ENCODE assay signal across 11 cellular contexts in genomic region chr17:44375196-44376017, GRCh38. TPM values are rescaled to one million over a fixed set of nuclear protein-coding genes. Genes with fewer than 3 reads are reported as not detected.
DNase-seq lines count a peak whose midpoint lies in the region; ATAC-seq and TF ChIP-seq lines count a peak whose summit lies in the region.
"Had no signal": no experiment of that assay in that cellular context is flagged by ENCODE, and none has a peak within 500 bp of the region (broad histone marks: within the 10 kb centered on the region; RNA-seq: fewer than 3 reads in every experiment).

No MANE protein-coding gene starts in this region.

- TF ChIP-seq POLR2A in body of pancreas (IDR thresholded peaks at IDR 0.05) (no peak), suprapubic skin (IDR thresholded peaks at IDR 0.05) (no peak)

- no peak overlapping the region for H3K18ac ChIP-seq in mesenchymal stem cell (ENCODE audit: low read depth in 1 of 2, low read length in 2 of 2)

- DNase-seq in DMS53 (lab: John Stamatoyannopoulos, UW) (peak; percentile 68), heart right ventricle (no peak), mucosa of descending colon (peak in 1 of 3 donors; percentile 40), posterior vena cava (ENCODE audit: low spot score) (no peak), body of pancreas (no peak), suprapubic skin (ENCODE audit: low spot score in 2 of 2) (no peak), mesenchymal stem cell (no peak)
- DNase-seq: cortex of kidney, NCI-H1092 treated with DMSO at 0.1 percent for 48 hours had no signal

- H2AK5ac ChIP-seq in mesenchymal stem cell (ENCODE audit: low read length, severe bottlenecking), result no peak overlapping the region

- TF ChIP-seq CTCF in OCI-LY3 (IDR thresholded peaks at IDR 0.05; ENCODE audit: low read depth, low read length) (no peak), heart right ventricle (IDR thresholded peaks at IDR 0.05) (no peak), mucosa of descending colon (IDR thresholded peaks at IDR 0.05) (no peak), body of pancreas (IDR thresholded peaks at IDR 0.05) (no peak), suprapubic skin (IDR thresholded peaks at IDR 0.05) (no peak)

- H3K14ac ChIP-seq in mesenchymal stem cell (ENCODE audit: low read length in 2 of 2), result no peak overlapping the region

- H3K9me3 ChIP-seq in OCI-LY3 (ENCODE audit: insufficient read depth, low read length) (no peaks in the 10 kb centered on the region), heart right ventricle (no peaks in the 10 kb centered on the region), mucosa of descending colon (no peaks in the 10 kb centered on the region), body of pancreas (no peaks in the 10 kb centered on the region), suprapubic skin (no peaks in the 10 kb centered on the region), mesenchymal stem cell (ENCODE audit: control insufficient read depth, low read length) (no peaks in the 10 kb centered on the region)
- H3K9me3 ChIP-seq: neutrophil had no signal

- no peak overlapping the region for H3K4ac ChIP-seq in mesenchymal stem cell (ENCODE audit: low read depth in 1 of 2, low read length in 2 of 2)

- H2AFZ ChIP-seq in OCI-LY3 (ENCODE audit: low read depth, low read length), result no peak overlapping the region; the same call in 1 of the 2 replicates
- no peak overlapping the region for H2AFZ ChIP-seq in mesenchymal stem cell (ENCODE audit: low read depth, low read length)

- peak overlapping the region; percentile 27; the same call in 1 of the 2 replicates for H3K4me3 ChIP-seq in OCI-LY3 (ENCODE audit: low read length)
- no peak overlapping the region for H3K4me3 ChIP-seq in heart right ventricle
- H3K4me3 ChIP-seq in mucosa of descending colon, result no peak overlapping the region
- H3K4me3 ChIP-seq in body of pancreas, result no peak overlapping the region
- no peak overlapping the region for H3K4me3 ChIP-seq in suprapubic skin
- no peak overlapping the region for H3K4me3 ChIP-seq in mesenchymal stem cell (ENCODE audit: insufficient read depth in 1 of 2, low read depth in 1 of 2, low read length in 2 of 2)

- H4K20me1 ChIP-seq in OCI-LY3 (ENCODE audit: insufficient read depth, low read length), result no peaks in the 10 kb centered on the region

- TF ChIP-seq EP300 in suprapubic skin (IDR thresholded peaks at IDR 0.05), result no peak

- H3K27me3 ChIP-seq in OCI-LY3 (ENCODE audit: low read depth, low read length) (no peaks in the 10 kb centered on the region), heart right ventricle (peaks cover 0 to 15% (median 5%) of the 10 kb centered on the region in 7 donors), body of pancreas (no peaks in the 10 kb centered on the region), suprapubic skin (peaks cover 15% of the 10 kb centered on the region), mesenchymal stem cell (ENCODE audit: control insufficient read depth in 1 of 2, insufficient read depth in 1 of 2, low read length in 2 of 2) (peaks cover 21 to 66% of the 10 kb centered on the region in 2 experiments)

- no peak overlapping the region for H2BK5ac ChIP-seq in mesenchymal stem cell (ENCODE audit: low read depth, low read length, poor library complexity, severe bottlenecking)

- H3K27ac ChIP-seq in OCI-LY3 (ENCODE audit: low read length) (no peak overlapping the region), heart right ventricle (no peak overlapping the region), body of pancreas (no peak overlapping the region), suprapubic skin (no peak overlapping the region), mesenchymal stem cell (ENCODE audit: low read length, poor library complexity, severe bottlenecking) (no peak overlapping the region)
- H3K27ac ChIP-seq: neutrophil had no signal

- H3K36me3 ChIP-seq in OCI-LY3 (replicated peaks; ENCODE audit: low read depth, low read length), result no peaks in the 10 kb centered on the region
- no peaks in the 10 kb centered on the region for H3K36me3 ChIP-seq in heart right ventricle
- H3K36me3 ChIP-seq in mucosa of descending colon (ENCODE audit: low read depth), result no peaks in the 10 kb centered on the region
- no peaks in the 10 kb centered on the region for H3K36me3 ChIP-seq in body of pancreas (replicated peaks in 1 of 2; ENCODE audit: insufficient read depth in 1 of 2, low read depth in 2 of 2)
- H3K36me3 ChIP-seq in suprapubic skin, result no peaks in the 10 kb centered on the region
- no peaks in the 10 kb centered on the region for H3K36me3 ChIP-seq in mesenchymal stem cell (ENCODE audit: control insufficient read depth in 1 of 2, insufficient read depth in 2 of 2, low read depth in 1 of 2, low read length in 2 of 2)
- H3K36me3 ChIP-seq: neutrophil had no signal

- intact Hi-C loops in heart right ventricle (cut with DNase I) (no loop called here), mucosa of descending colon (cut with DNase I, micrococcal nuclease) (no loop called here), posterior vena cava (cut with DNase I) (no loop called here), body of pancreas (cut with DNase I) (no loop called here)

- no peaks in the 10 kb centered on the region for H3K79me1 ChIP-seq in mesenchymal stem cell (replicated peaks; ENCODE audit: low read length, poor library complexity, severe bottlenecking)

- no peak overlapping the region for H4K8ac ChIP-seq in mesenchymal stem cell (ENCODE audit: low read length)

- H2BK15ac ChIP-seq in mesenchymal stem cell (ENCODE audit: low read depth, poor library complexity, severe bottlenecking), result no peak overlapping the region

- no peak overlapping the region for H2BK12ac ChIP-seq in mesenchymal stem cell (ENCODE audit: low read length in 2 of 2)

- H3K4me2 ChIP-seq in OCI-LY3 (ENCODE audit: low read length) (peak overlapping the region; percentile 41), mesenchymal stem cell (ENCODE audit: low read length, poor library complexity, severe bottlenecking) (no peak overlapping the region)

- H2BK120ac ChIP-seq in mesenchymal stem cell (ENCODE audit: low read depth, low read length), result no peak overlapping the region

- H3K79me2 ChIP-seq in OCI-LY3 (ENCODE audit: low read length), result no peaks in the 10 kb centered on the region

- 27 to 31% methylated on average over 22 of the region's 22 CpGs for WGBS in heart right ventricle, 2 donors
- 52 to 60% methylated on average over 2 to 18 of the region's 22 CpGs for WGBS in body of pancreas, 2 donors
- WGBS in suprapubic skin, result 26% methylated on average over 15 of the region's 22 CpGs
- WGBS in mesenchymal stem cell, result 57% methylated on average over 16 of the region's 22 CpGs

- H3K9ac ChIP-seq in OCI-LY3 (ENCODE audit: low read length), result no peak overlapping the region
- no peak overlapping the region for H3K9ac ChIP-seq in mesenchymal stem cell (ENCODE audit: low read length)

- no peak overlapping the region for H3K23ac ChIP-seq in mesenchymal stem cell (ENCODE audit: low read length in 2 of 2)

- ATAC-seq in heart right ventricle, result peak in 5 of 8 donors; percentile 6 to 32 (median 19)
- peak; percentile 22 for ATAC-seq in mucosa of descending colon
- no peak for ATAC-seq in body of pancreas

- H3K4me1 ChIP-seq in OCI-LY3 (ENCODE audit: low read length) (no peaks in the 10 kb centered on the region), heart right ventricle (peaks cover 0 to 30% (median 6%) of the 10 kb centered on the region in 9 donors), mucosa of descending colon (ENCODE audit: low read depth) (no peaks in the 10 kb centered on the region), body of pancreas (no peaks in the 10 kb centered on the region), suprapubic skin (no peaks in the 10 kb centered on the region), mesenchymal stem cell (ENCODE audit: control insufficient read depth, insufficient read depth, low read depth, low read length) (peaks cover 6% of the 10 kb centered on the region)

- no peak overlapping the region for H4K91ac ChIP-seq in mesenchymal stem cell (ENCODE audit: low read length)

RNA-seq across cellular contexts. Expression of gene FAM171A2, which starts 11.8 kb away (rescaled TPM):
- total RNA-seq in heart right ventricle (under 1 TPM; 0.25 to 0.95 (median 0.46) TPM), mucosa of descending colon (1 to 10 TPM in 1 of 3 donors, under 1 TPM in 2; 0.12 to 1.3 (median 0.31) TPM), posterior vena cava (under 1 TPM; 0.43 to 0.69 TPM), body of pancreas (1 to 10 TPM in 1 of 2 donors, not detected in 1; 2.9 TPM), suprapubic skin (1 to 10 TPM; 1.2 to 2.6 (median 1.5) TPM)
- polyA plus RNA-seq in heart right ventricle, result under 1 TPM; 0.29 to 0.57 TPM
- polyA plus RNA-seq in mesenchymal stem cell (2013, experiment 1 of 2), result 5.8 TPM
- polyA plus RNA-seq in mesenchymal stem cell (2013, experiment 2 of 2), result 5.3 TPM

RNA-seq across cellular contexts. Expression of gene ITGA2B, which starts 14.0 kb away (rescaled TPM):
- total RNA-seq in heart right ventricle (1 to 10 TPM in 1 of 10 donors, under 1 TPM in 8, not detected in 1; 0.18 to 1.2 (median 0.62) TPM), mucosa of descending colon (under 1 TPM; 0.26 to 0.79 (median 0.41) TPM), posterior vena cava (1 to 10 TPM; 1.4 to 2.0 TPM), body of pancreas (1 to 10 TPM in 1 of 2 donors, under 1 TPM in 1; 0.33 to 1.8 TPM), suprapubic skin (under 1 TPM in 2 of 4 donors, not detected in 2; 0.45 to 0.48 TPM)
- polyA plus RNA-seq in heart right ventricle, result 1 to 10 TPM in 1 of 2 donors, under 1 TPM in 1; 0.30 to 1.2 TPM
- 0.10 TPM for polyA plus RNA-seq in mesenchymal stem cell (2013, experiment 1 of 2)
- polyA plus RNA-seq in mesenchymal stem cell (2013, experiment 2 of 2), result 0.14 TPM

RNA-seq across cellular contexts. Expression of gene GRN, which starts 30.3 kb away (rescaled TPM):
- total RNA-seq in heart right ventricle (100 to 1,000 TPM; 113 to 303 (median 154) TPM), mucosa of descending colon (100 to 1,000 TPM; 282 to 500 (median 411) TPM), posterior vena cava (100 to 1,000 TPM; 149 to 261 TPM), body of pancreas (100 to 1,000 TPM; 119 to 153 TPM), suprapubic skin (100 to 1,000 TPM; 294 to 451 (median 340) TPM)
- polyA plus RNA-seq in heart right ventricle, result 100 to 1,000 TPM in 1 of 2 donors, 10 to 100 TPM in 1; 41.5 to 103 TPM
- 475 TPM for polyA plus RNA-seq in mesenchymal stem cell (2013, experiment 1 of 2)
- 458 TPM for polyA plus RNA-seq in mesenchymal stem cell (2013, experiment 2 of 2)

RNA-seq across cellular contexts. Expression of gene SLC25A39, which starts 50.8 kb away (rescaled TPM):
- total RNA-seq in heart right ventricle, result 10 to 100 TPM; 36.3 to 54.7 (median 43.1) TPM
- 100 to 1,000 TPM in 1 of 2 donors, 10 to 100 TPM in 1; 81.8 to 105 TPM for polyA plus RNA-seq in heart right ventricle
- total RNA-seq in mucosa of descending colon, result 100 to 1,000 TPM in 2 of 3 donors, 10 to 100 TPM in 1; 91.8 to 142 (median 133) TPM
- total RNA-seq in posterior vena cava, result 10 to 100 TPM; 47.0 to 56.9 TPM
- 100 to 1,000 TPM in 1 of 2 donors, 10 to 100 TPM in 1; 72.6 to 154 TPM for total RNA-seq in body of pancreas
- total RNA-seq in suprapubic skin, result 100 to 1,000 TPM in 3 of 4 donors, 10 to 100 TPM in 1; 94.9 to 132 (median 111) TPM
- 67.0 TPM for polyA plus RNA-seq in mesenchymal stem cell (2013, experiment 1 of 2)
- polyA plus RNA-seq in mesenchymal stem cell (2013, experiment 2 of 2), result 68.4 TPM
